Comparison of ENCODE assay signal across 1 cellular context in genomic region chr4:144575181-144575580, GRCh38.
TF ChIP-seq lines count a peak whose summit lies in the region.

No MANE protein-coding gene starts in this region.

TF ChIP-seq in GM23338, 12 proteins besides CTCF, POLR2A, EP300 and RAD21 (continued from another document):
- TF ChIP-seq, protein P1, sequence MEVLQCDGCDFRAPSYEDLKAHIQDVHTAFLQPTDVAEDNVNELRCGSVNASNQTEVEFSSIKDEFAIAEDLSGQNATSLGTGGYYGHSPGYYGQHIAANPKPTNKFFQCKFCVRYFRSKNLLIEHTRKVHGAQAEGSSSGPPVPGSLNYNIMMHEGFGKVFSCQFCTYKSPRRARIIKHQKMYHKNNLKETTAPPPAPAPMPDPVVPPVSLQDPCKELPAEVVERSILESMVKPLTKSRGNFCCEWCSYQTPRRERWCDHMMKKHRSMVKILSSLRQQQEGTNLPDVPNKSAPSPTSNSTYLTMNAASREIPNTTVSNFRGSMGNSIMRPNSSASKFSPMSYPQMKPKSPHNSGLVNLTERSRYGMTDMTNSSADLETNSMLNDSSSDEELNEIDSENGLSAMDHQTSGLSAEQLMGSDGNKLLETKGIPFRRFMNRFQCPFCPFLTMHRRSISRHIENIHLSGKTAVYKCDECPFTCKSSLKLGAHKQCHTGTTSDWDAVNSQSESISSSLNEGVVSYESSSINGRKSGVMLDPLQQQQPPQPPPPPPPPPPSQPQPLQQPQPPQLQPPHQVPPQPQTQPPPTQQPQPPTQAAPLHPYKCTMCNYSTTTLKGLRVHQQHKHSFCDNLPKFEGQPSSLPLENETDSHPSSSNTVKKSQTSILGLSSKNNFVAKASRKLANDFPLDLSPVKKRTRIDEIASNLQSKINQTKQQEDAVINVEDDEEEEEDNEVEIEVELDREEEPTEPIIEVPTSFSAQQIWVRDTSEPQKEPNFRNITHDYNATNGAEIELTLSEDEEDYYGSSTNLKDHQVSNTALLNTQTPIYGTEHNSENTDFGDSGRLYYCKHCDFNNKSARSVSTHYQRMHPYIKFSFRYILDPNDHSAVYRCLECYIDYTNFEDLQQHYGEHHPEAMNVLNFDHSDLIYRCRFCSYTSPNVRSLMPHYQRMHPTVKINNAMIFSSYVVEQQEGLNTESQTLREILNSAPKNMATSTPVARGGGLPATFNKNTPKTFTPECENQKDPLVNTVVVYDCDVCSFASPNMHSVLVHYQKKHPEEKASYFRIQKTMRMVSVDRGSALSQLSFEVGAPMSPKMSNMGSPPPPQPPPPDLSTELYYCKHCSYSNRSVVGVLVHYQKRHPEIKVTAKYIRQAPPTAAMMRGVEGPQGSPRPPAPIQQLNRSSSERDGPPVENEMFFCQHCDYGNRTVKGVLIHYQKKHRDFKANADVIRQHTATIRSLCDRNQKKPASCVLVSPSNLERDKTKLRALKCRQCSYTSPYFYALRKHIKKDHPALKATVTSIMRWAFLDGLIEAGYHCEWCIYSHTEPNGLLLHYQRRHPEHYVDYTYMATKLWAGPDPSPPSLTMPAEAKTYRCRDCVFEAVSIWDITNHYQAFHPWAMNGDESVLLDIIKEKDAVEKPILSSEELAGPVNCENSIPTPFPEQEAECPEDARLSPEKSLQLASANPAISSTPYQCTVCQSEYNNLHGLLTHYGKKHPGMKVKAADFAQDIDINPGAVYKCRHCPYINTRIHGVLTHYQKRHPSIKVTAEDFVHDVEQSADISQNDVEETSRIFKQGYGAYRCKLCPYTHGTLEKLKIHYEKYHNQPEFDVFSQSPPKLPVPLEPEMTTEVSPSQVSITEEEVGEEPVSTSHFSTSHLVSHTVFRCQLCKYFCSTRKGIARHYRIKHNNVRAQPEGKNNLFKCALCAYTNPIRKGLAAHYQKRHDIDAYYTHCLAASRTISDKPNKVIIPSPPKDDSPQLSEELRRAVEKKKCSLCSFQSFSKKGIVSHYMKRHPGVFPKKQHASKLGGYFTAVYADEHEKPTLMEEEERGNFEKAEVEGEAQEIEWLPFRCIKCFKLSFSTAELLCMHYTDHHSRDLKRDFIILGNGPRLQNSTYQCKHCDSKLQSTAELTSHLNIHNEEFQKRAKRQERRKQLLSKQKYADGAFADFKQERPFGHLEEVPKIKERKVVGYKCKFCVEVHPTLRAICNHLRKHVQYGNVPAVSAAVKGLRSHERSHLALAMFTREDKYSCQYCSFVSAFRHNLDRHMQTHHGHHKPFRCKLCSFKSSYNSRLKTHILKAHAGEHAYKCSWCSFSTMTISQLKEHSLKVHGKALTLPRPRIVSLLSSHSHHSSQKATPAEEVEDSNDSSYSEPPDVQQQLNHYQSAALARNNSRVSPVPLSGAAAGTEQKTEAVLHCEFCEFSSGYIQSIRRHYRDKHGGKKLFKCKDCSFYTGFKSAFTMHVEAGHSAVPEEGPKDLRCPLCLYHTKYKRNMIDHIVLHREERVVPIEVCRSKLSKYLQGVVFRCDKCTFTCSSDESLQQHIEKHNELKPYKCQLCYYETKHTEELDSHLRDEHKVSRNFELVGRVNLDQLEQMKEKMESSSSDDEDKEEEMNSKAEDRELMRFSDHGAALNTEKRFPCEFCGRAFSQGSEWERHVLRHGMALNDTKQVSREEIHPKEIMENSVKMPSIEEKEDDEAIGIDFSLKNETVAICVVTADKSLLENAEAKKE (CRISPR knock-in tag; IDR thresholded peaks at IDR 0.05): no peak
